In genomic region chr2:75561566-75562512, GRCh38 we compare ENCODE assay signal across 11 cellular contexts. TPM values are rescaled to one million over a fixed set of nuclear protein-coding genes. Genes with fewer than 3 reads are reported as not detected.
DNase-seq lines count a peak whose midpoint lies in the region; TF ChIP-seq lines count a peak whose summit lies in the region.
"Had no signal": no experiment of that assay in that cellular context is flagged by ENCODE, and none has a peak within 500 bp of the region (broad histone marks: within the 10 kb centered on the region; RNA-seq: fewer than 3 reads in every experiment).

No MANE protein-coding gene starts in this region.

- H3K9ac ChIP-seq in smooth muscle cell (ENCODE audit: low read depth), result peak overlapping the region; percentile 73

- H3K4me1 ChIP-seq in smooth muscle cell (ENCODE audit: low read depth) (peaks cover 23% of the 10 kb centered on the region), HAP-1 (peaks cover 4% of the 10 kb centered on the region), Peyer's patch (peaks cover 0 to 4% (median 1%) of the 10 kb centered on the region in 4 donors)

- peak overlapping the region; percentile 74 for H3K4me3 Mint-ChIP-seq in activated CD4-positive, alpha-beta T cell treated with anti-CD3 and anti-CD28 coated beads, Interleukin-2, amount 10 ng/mL, durations not matched to agents 7 days and 5 days

- H3K27ac ChIP-seq in smooth muscle cell (ENCODE audit: low read depth), result peak overlapping the region; percentile 87
- H3K27ac ChIP-seq in Peyer's patch, result peak overlapping the region in 2 of 4 donors; percentile 2 to 48

- no peaks in the 10 kb centered on the region for H3K36me3 Mint-ChIP-seq in activated CD4-positive, alpha-beta T cell treated with anti-CD3 and anti-CD28 coated beads, Interleukin-2, amount 10 ng/mL, durations not matched to agents 7 days and 5 days (ENCODE audit: low read depth)
- H3K36me3 Mint-ChIP-seq: CD4-positive, alpha-beta memory T cell had no signal

- no peaks in the 10 kb centered on the region for H3K9me3 Mint-ChIP-seq in activated CD4-positive, alpha-beta T cell treated with anti-CD3 and anti-CD28 coated beads, Interleukin-2, amount 10 ng/mL, durations not matched to agents 7 days and 5 days
- H3K9me3 Mint-ChIP-seq: CD4-positive, alpha-beta memory T cell had no signal

- H3K4me3 ChIP-seq in fibroblast of the aortic adventitia (ENCODE audit: low read depth, low read length) (peak overlapping the region; percentile 80), smooth muscle cell (peak overlapping the region; percentile 66), HAP-1 (no peak overlapping the region; the same call in 1 of the 2 replicates), Peyer's patch (no peak overlapping the region)

- 52% methylated on average over 11 of the region's 11 CpGs for WGBS in smooth muscle cell (ENCODE audit: low lambda C conversion rate)

- H3K27me3 Mint-ChIP-seq in activated CD4-positive, alpha-beta T cell treated with anti-CD3 and anti-CD28 coated beads, Interleukin-2, amount 10 ng/mL, durations not matched to agents 7 days and 5 days, result peaks cover 58% of the 10 kb centered on the region

- H3K4me2 ChIP-seq in smooth muscle cell, result peak overlapping the region; percentile 99

- H2AFZ ChIP-seq in smooth muscle cell (ENCODE audit: low read depth), result peak overlapping the region; percentile 4

- H3K9me3 ChIP-seq in smooth muscle cell (replicated peaks; ENCODE audit: low read depth), result no peaks in the 10 kb centered on the region
- no peaks in the 10 kb centered on the region for H3K9me3 ChIP-seq in HAP-1
- H3K9me3 ChIP-seq in Peyer's patch, result no peaks in the 10 kb centered on the region

- H3K36me3 ChIP-seq in smooth muscle cell (ENCODE audit: low read depth), result no peaks in the 10 kb centered on the region
- no peaks in the 10 kb centered on the region for H3K36me3 ChIP-seq in HAP-1 (replicated peaks)
- H3K36me3 ChIP-seq in Peyer's patch, result no peaks in the 10 kb centered on the region

- in situ Hi-C loops in HAP-1 (cut with MboI; ENCODE audit: low sequenced_read_pairs), result no loop called here

- no peak overlapping the region for H3K27ac Mint-ChIP-seq in activated CD4-positive, alpha-beta T cell treated with anti-CD3 and anti-CD28 coated beads, Interleukin-2, amount 10 ng/mL, durations not matched to agents 7 days and 5 days
- H3K27ac Mint-ChIP-seq: CD4-positive, alpha-beta memory T cell had no signal

- peaks cover 29% of the 10 kb centered on the region for H3K4me1 Mint-ChIP-seq in activated CD4-positive, alpha-beta T cell treated with anti-CD3 and anti-CD28 coated beads, Interleukin-2, amount 10 ng/mL, durations not matched to agents 7 days and 5 days

- CTCF ChIA-PET in activated CD4-positive, alpha-beta T cell treated with anti-CD3 and anti-CD28 coated beads, Interleukin-2, amount 10 ng/mL, durations not matched to agents 7 days and 5 days (lab: Charles Lee), result no interaction called here

- peaks cover 22% of the 10 kb centered on the region for H3K79me2 ChIP-seq in smooth muscle cell (ENCODE audit: low read depth)

- peaks cover 25% of the 10 kb centered on the region for H4K20me1 ChIP-seq in smooth muscle cell (ENCODE audit: low read depth)

- DNase-seq in activated CD4-positive, alpha-beta T cell treated with anti-CD3 and anti-CD28 coated beads, Interleukin-2, amount 10 ng/mL, durations not matched to agents 7 days and 5 days, result no peak
- no peak for DNase-seq in activated CD4-positive, alpha-beta T cell treated with anti-CD3 and anti-CD28 coated beads for 1 hour
- DNase-seq in RPMI7951 (ENCODE audit: low read depth) (peak; percentile 60), fibroblast of the aortic adventitia (ENCODE audit: low read depth) (no peak), smooth muscle cell (lab: John Stamatoyannopoulos, UW; ENCODE audit: unreplicated experiment) (no peak), HUDEP-2 (lab: John Stamatoyannopoulos, UW; ENCODE audit: unreplicated experiment in 76 of 76) (no peak), HAP-1 (ENCODE audit: low spot score in 2 of 2) (no peak), Peyer's patch (no peak)
- DNase-seq: CD4-positive, alpha-beta memory T cell; stimulated activated naive CD4-positive, alpha-beta T cell treated with Interleukin-2 at 50 U/mL for 16 hours had no signal

- H3K27me3 ChIP-seq in smooth muscle cell (ENCODE audit: low read depth) (no peaks in the 10 kb centered on the region), HAP-1 (ENCODE audit: low read depth) (no peaks in the 10 kb centered on the region), Peyer's patch (no peaks in the 10 kb centered on the region)

- H3F3A ChIP-seq in smooth muscle cell (ENCODE audit: low read depth), result peaks cover 17% of the 10 kb centered on the region

- TF ChIP-seq POLR2A in Peyer's patch (IDR thresholded peaks at IDR 0.05), result no peak

- no peak for TF ChIP-seq CTCF in fibroblast of the aortic adventitia (IDR thresholded peaks at IDR 0.05; ENCODE audit: insufficient read depth, low read length)
- no peak for TF ChIP-seq CTCF in smooth muscle cell (IDR thresholded peaks at IDR 0.05; ENCODE audit: borderline replicate concordance, insufficient read depth, poor library complexity, severe bottlenecking)
- TF ChIP-seq CTCF in Peyer's patch (IDR thresholded peaks at IDR 0.05), result no peak

- POLR2A ChIA-PET in activated CD4-positive, alpha-beta T cell treated with anti-CD3 and anti-CD28 coated beads, Interleukin-2, amount 10 ng/mL, durations not matched to agents 7 days and 5 days (lab: Charles Lee), result no interaction called here

RNA-seq across cellular contexts. Expression of gene EVA1A, which starts 1.1 kb away (rescaled TPM):
- total RNA-seq in activated CD4-positive, alpha-beta T cell treated with anti-CD3 and anti-CD28 coated beads, Interleukin-2, amount 10 ng/mL, durations not matched to agents 7 days and 5 days, result under 1 TPM in 1 of 2 experiments, not detected in 1; 0.17 TPM
- 68.7 and 95.4 TPM in 2 replicates for total RNA-seq in RPMI7951 (2014; rRNA removed; shearing (Covaris generic))
- total RNA-seq in fibroblast of the aortic adventitia (ENCODE audit: low replicate concordance), result 25.2 and 28.1 TPM in 2 replicates
- total RNA-seq in smooth muscle cell, result 54.3 and 84.1 TPM in 2 replicates
- polyA plus RNA-seq in smooth muscle cell, result 72.8 and 89.2 TPM in 2 replicates
- 10 to 100 TPM in 1 of 4 donors, 1 to 10 TPM in 2, under 1 TPM in 1; 0.70 to 18.2 (median 5.8) TPM for total RNA-seq in Peyer's patch
- total RNA-seq: CD4-positive, alpha-beta memory T cell had no signal
- polyA plus RNA-seq: CD4-positive, alpha-beta memory T cell; neural cell had no signal

Comparison
In these comparisons a context has a peak if more than half of its experiments do, and no peak if none do; other contexts are left out.
1. H3K4me3 ChIP-seq: peak in fibroblast of the aortic adventitia (single experiment) and smooth muscle cell (single experiment); none in HAP-1 (single experiment) and Peyer's patch (0 of 4).